8 cellular contexts compared by ENCODE assay signal in genomic region chr19:34171877-34172660, GRCh38. TPM values are rescaled to one million over a fixed set of nuclear protein-coding genes. Genes with fewer than 3 reads are reported as not detected.
A peak's percentile ranks its signal among the peaks of the same experiment; 100 is the strongest.
DNase-seq lines count a peak whose midpoint lies in the region; ATAC-seq and TF ChIP-seq lines count a peak whose summit lies in the region.

Gene LSM14A, plus strand, starts transcription at chr19:34172504. Its CDS starts 139 bp downstream, at chr19:34172643.

- intact Hi-C loops in adrenal gland (cut with DNase I) (no loop called here), heart right ventricle (cut with DNase I) (no loop called here), posterior vena cava (cut with DNase I) (loop anchor here in 1 of 2 donors (5.0 kb wide), 1 partner anchor 450 kb away; no protein-coding TSS in a partner anchor)

- WGBS in adrenal gland, 4 donors = 0 to 1% (median 0%) methylated on average over 40 to 83 of the region's 83 CpGs
- WGBS in heart right ventricle, 2 donors = 0% methylated on average over 69 to 83 of the region's 83 CpGs
- WGBS in upper lobe of left lung, 2 donors = 1 to 2% methylated on average over 7 to 83 of the region's 83 CpGs

- no peaks in the 10 kb centered on the region for H3K9me3 ChIP-seq in adrenal gland (replicated peaks in 1 of 3)
- no peaks in the 10 kb centered on the region for H3K9me3 ChIP-seq in heart right ventricle
- H3K9me3 ChIP-seq in upper lobe of left lung = no peaks in the 10 kb centered on the region

- ATAC-seq in HG02642 (IDR thresholded peaks at IDR 0.05; ENCODE audit: poor library complexity, unreplicated experiment) (peak; percentile 85), heart right ventricle (peak; percentile 89 to 96 (median 94)), upper lobe of left lung (ENCODE audit: low FRiP score in 2 of 2) (peak; percentile 92 to 98)

- no peaks in the 10 kb centered on the region for H3K27me3 ChIP-seq in adrenal gland
- no peaks in the 10 kb centered on the region for H3K27me3 ChIP-seq in heart right ventricle
- no peaks in the 10 kb centered on the region for H3K27me3 ChIP-seq in upper lobe of left lung

- TF ChIP-seq CTCF in GM12864 (IDR thresholded peaks at IDR 0.05; ENCODE audit: low read depth, low read length, missing control alignments) (no peak), adrenal gland (IDR thresholded peaks at IDR 0.05) (no peak), heart right ventricle (IDR thresholded peaks at IDR 0.05) (no peak), upper lobe of left lung (IDR thresholded peaks at IDR 0.05) (peak in 2 of 6 experiments; percentile 6 to 29)

- DNase-seq in GM12864 (ENCODE audit: low read depth) (peak; percentile 71), NCI-H128 (lab: John Stamatoyannopoulos, UW; ENCODE audit: unreplicated experiment) (peak; percentile 82), T-helper 1 cell (peak; percentile 89 to 95 (median 90)), adrenal gland (peak; percentile 91 to 96 (median 94)), heart right ventricle (peak; percentile 92 to 95), posterior vena cava (ENCODE audit: low spot score) (peak; percentile 98), upper lobe of left lung (peak; percentile 95 to 99)

- peak within 1 kb of the TSS; percentile 98 for H3K4me3 ChIP-seq in GM12864 (ENCODE audit: low read depth, low read length)
- H3K4me3 ChIP-seq in adrenal gland = peak within 1 kb of the TSS; percentile 69 to 95 (median 86)
- H3K4me3 ChIP-seq in heart right ventricle = peak within 1 kb of the TSS; percentile 68 to 99 (median 95)
- H3K4me3 ChIP-seq in upper lobe of left lung = peak within 1 kb of the TSS; percentile 65 to 97 (median 72)

- peak within 1 kb of the TSS; percentile 94 to 100 (median 99) for H3K27ac ChIP-seq in adrenal gland
- peak within 1 kb of the TSS; percentile 91 to 100 (median 98) for H3K27ac ChIP-seq in heart right ventricle
- H3K27ac ChIP-seq in upper lobe of left lung = peak within 1 kb of the TSS; percentile 98 to 100 (median 99)

- peak; percentile 81 for TF ChIP-seq POLR2A in adrenal gland (IDR thresholded peaks at IDR 0.05)
- peak; percentile 20 to 89 (median 78) for TF ChIP-seq POLR2A in upper lobe of left lung (IDR thresholded peaks at IDR 0.05)

- H3K36me3 ChIP-seq in adrenal gland (replicated peaks in 1 of 2) (no peaks in the 10 kb centered on the region), heart right ventricle (no peaks in the 10 kb centered on the region), upper lobe of left lung (no peaks in the 10 kb centered on the region)

- H3K4me1 ChIP-seq in adrenal gland (replicated peaks in 1 of 2) (peaks cover 33 to 35% of the 10 kb centered on the region in 2 donors), heart right ventricle (peaks cover 5 to 53% (median 45%) of the 10 kb centered on the region in 9 donors), upper lobe of left lung (peaks cover 41 to 46% (median 45%) of the 10 kb centered on the region in 4 donors)

- TF ChIP-seq EP300 in upper lobe of left lung (IDR thresholded peaks at IDR 0.05) = no peak

RNA-seq across cellular contexts. Expression of gene LSM14A, which starts in this region (rescaled TPM):
- total RNA-seq in adrenal gland (100 to 1,000 TPM in 4 of 8 donors, 10 to 100 TPM in 4; 70.4 to 130 (median 104) TPM), heart right ventricle (10 to 100 TPM; 57.8 to 78.0 (median 66.1) TPM), posterior vena cava (100 to 1,000 TPM in 1 of 2 donors, 10 to 100 TPM in 1; 93.2 to 109 TPM), upper lobe of left lung (100 to 1,000 TPM in 2 of 6 donors, 10 to 100 TPM in 4; 85.2 to 212 (median 96.3) TPM)
- polyA plus RNA-seq in adrenal gland (10 to 100 TPM; 44.5 to 91.0 (median 74.2) TPM), heart right ventricle (10 to 100 TPM; 44.7 to 67.3 TPM)

Comparison
In these comparisons a context has a peak if more than half of its experiments do, and no peak if none do; other contexts are left out.
1. Peak in every context shown above with its lines: DNase-seq, ATAC-seq, H3K4me3 ChIP-seq and H3K27ac ChIP-seq.